Comparison of ENCODE assay signal across 16 cellular contexts in the genomic region with DNA sequence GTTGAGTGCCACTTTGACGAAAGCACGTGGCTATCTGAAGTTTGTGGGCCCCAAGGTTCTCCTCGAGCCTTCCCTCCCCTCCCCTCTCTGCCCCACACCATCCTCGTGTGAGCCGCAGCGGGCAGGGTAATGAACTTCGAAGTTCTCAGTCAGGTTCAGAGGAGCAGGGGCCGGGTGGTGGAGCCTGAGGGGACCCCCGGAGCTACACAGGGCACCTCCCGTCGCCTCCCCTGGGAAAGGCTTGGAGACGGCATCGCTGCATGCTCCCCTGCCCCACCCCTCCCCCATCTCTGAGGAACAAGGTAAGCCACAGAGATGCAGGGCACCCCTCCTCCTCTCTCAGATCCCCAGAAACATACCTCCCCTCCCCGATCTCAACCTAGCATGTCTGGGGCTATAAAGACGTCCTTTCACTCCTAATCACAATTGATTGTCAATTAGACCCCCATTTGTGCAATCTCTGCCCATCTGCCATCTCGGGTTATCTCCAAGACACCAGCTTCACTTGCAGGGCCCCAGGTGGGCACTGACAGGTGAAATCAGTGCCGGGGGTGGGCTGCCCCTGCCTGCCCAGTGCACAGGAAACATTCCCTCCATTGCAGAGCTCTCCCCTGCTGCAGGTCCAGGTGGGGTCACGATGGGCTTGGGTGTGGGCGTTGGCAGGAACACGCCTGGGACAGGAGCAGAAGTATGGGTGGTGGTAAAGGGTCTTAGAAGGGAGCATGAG. TPM values are rescaled to one million over a fixed set of nuclear protein-coding genes. Genes with fewer than 3 reads are reported as not detected.
"Had no signal": no experiment of that assay in that cellular context is flagged by ENCODE, and none has a peak within 500 bp of the region (broad histone marks: within the 10 kb centered on the region; RNA-seq: fewer than 3 reads in every experiment).

No MANE protein-coding gene starts in this region.

- H3K79me2 ChIP-seq: hepatocyte had no signal

- DNase-seq: activated CD4-positive, alpha-beta T cell treated with anti-CD3 and anti-CD28 coated beads, Interleukin-2, amount 50 U/mL, for 4 hours; activated naive CD4-positive, alpha-beta T cell treated with anti-CD3 and anti-CD28 coated beads, Interleukin-2, amount 10 ng/mL, durations not matched to agents 7 days and 5 days; effector CD4-positive, alpha-beta T cell; naive B cell had no signal

- H3K4me2 ChIP-seq: hepatocyte, smooth muscle cell had no signal

- H2AFZ ChIP-seq: hepatocyte had no signal

- H3K4me3 ChIP-seq: cardiac muscle cell, coronary artery, gastroesophageal sphincter, hepatocyte, lung, smooth muscle cell, tibial artery, vagina had no signal

- ATAC-seq: activated CD4-positive, CD25-positive, alpha-beta regulatory T cell treated with anti-CD3 and anti-CD28 coated beads, Interleukin-2, amount 50 U/mL, for 24 hours; gastroesophageal sphincter had no signal

- H3K27ac ChIP-seq: cardiac muscle cell, coronary artery, epithelial cell of prostate, gastroesophageal sphincter, hepatocyte, tibial artery, vagina had no signal

- H3K36me3 ChIP-seq: cardiac muscle cell, gastroesophageal sphincter, tibial artery, vagina had no signal

- H3K9me3 ChIP-seq: gastroesophageal sphincter, tibial artery, vagina had no signal

RNA-seq across cellular contexts. Expression of a gene that starts 3.0 kb away (rescaled TPM):
- total RNA-seq: cardiac muscle cell; gastroesophageal sphincter; hepatocyte; lung; smooth muscle cell; T-helper 2 cell treated with Interferon-gamma antibody and Interleukin-4, amounts not matched to agents 100 ng/mL and 5 ng/mL, for 36 hours; vagina had no signal
- polyA plus RNA-seq: adipose tissue, cardiac muscle cell, hepatocyte, lung, smooth muscle cell had no signal
